In the genomic region with DNA sequence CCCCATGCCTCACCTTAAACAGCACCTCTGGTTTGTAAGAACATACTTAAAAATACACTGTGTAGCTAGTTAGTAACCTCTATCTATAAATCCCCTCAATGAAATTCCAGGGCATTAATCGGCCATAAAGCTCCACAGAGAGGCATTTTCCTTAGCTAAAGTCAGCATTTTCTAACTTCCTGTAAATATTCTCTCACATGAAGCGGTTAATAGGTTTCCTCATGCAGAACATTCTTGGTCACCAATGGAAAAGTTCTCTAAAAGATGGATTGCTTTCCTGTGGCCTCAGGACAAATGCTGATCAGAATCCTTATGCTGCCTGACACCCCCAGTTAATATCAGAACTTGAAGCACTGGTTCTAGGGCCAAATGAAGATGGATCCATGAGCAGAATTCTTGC, we compare ENCODE assay signal across 16 cellular contexts.
DNase-seq lines count a peak whose midpoint lies in the region; FAIRE-seq and TF ChIP-seq lines count a peak whose summit lies in the region.
"Had no signal": no experiment of that assay in that cellular context is flagged by ENCODE, and none has a peak within 500 bp of the region (broad histone marks: within the 10 kb centered on the region; RNA-seq: fewer than 3 reads in every experiment).

No MANE protein-coding gene starts in this region.

- H3K27ac ChIP-seq in kidney (ENCODE audit: low read depth in 2 of 2, low read length in 2 of 2) (peak overlapping the region; percentile 5 to 66), colonic mucosa (no peak overlapping the region)
- H3K27ac ChIP-seq: BLaER1 treated with 17β-estradiol and CSF1 and Interleukin-3, amounts not matched to agents 10 nM and 100 nM; HL-60 had no signal

- no peak overlapping the region for H3K4me3 ChIP-seq in kidney (ENCODE audit: low read length in 2 of 2)
- H3K4me3 ChIP-seq in retinal pigment epithelial cell (ENCODE audit: low read length) = no peak overlapping the region
- no peak overlapping the region for H3K4me3 ChIP-seq in colonic mucosa
- no peak overlapping the region for H3K4me3 ChIP-seq in foreskin fibroblast (ENCODE audit: low read depth in 1 of 2, low read length in 2 of 2)
- H3K4me3 ChIP-seq: BLaER1 treated with 17β-estradiol and CSF1 and Interleukin-3, amounts not matched to agents 10 nM and 100 nM had no signal

- intact Hi-C loops in kidney (cut with DNase I) = no loop called here
- intact Hi-C loops in colonic mucosa (cut with DNase I) = no loop called here

- DNase-seq in astrocyte of the hippocampus (ENCODE audit: low read depth, low spot score) (peak; percentile 63), kidney (no peak), left kidney (ENCODE audit: low read depth, low spot score) (peak; percentile 54), retinal pigment epithelial cell (ENCODE audit: low read depth) (peak; percentile 34), colonic mucosa (no peak), foreskin fibroblast (no peak), NCI-H1694 (lab: John Stamatoyannopoulos, UW) (no peak)
- no peak for DNase-seq in activated naive CD4-positive, alpha-beta T cell (lab: John Stamatoyannopoulos, UW)
- DNase-seq: Calu3; CD8-positive, alpha-beta T cell; DMS79 treated with DMSO at 0.1 percent for 48 hours; GF-D8; H9 had no signal

- H3K9ac ChIP-seq in kidney (ENCODE audit: low read length in 2 of 2) (no peak overlapping the region), colonic mucosa (ENCODE audit: low read depth in 2 of 2, low read length in 2 of 2) (no peak overlapping the region)
- H3K9ac ChIP-seq: BLaER1 treated with 17β-estradiol and CSF1 and Interleukin-3, amounts not matched to agents 10 nM and 100 nM had no signal

- H3K4me1 ChIP-seq in kidney (ENCODE audit: control insufficient read depth in 1 of 2, insufficient read depth in 1 of 2, low read depth in 1 of 2, low read length in 2 of 2) (peaks cover 0 to 9% of the 10 kb centered on the region in 2 donors), colonic mucosa (no peaks in the 10 kb centered on the region)
- H3K4me1 ChIP-seq: BLaER1 treated with 17β-estradiol and CSF1 and Interleukin-3, amounts not matched to agents 10 nM and 100 nM had no signal

- H3K9me3 ChIP-seq in kidney (ENCODE audit: control insufficient read depth in 1 of 2, low read length in 2 of 2) (no peaks in the 10 kb centered on the region), colonic mucosa (no peaks in the 10 kb centered on the region)
- H3K9me3 ChIP-seq: BLaER1 treated with 17β-estradiol and CSF1 and Interleukin-3, amounts not matched to agents 10 nM and 100 nM had no signal

- TF ChIP-seq CTCF in kidney (IDR thresholded peaks at IDR 0.05; ENCODE audit: borderline replicate concordance, extremely low read depth, insufficient read depth) (no peak), retinal pigment epithelial cell (conservative IDR thresholded peaks at IDR 0.05; ENCODE audit: low read depth, low read length) (no peak), colonic mucosa (IDR thresholded peaks at IDR 0.05) (no peak), foreskin fibroblast (IDR thresholded peaks at IDR 0.05; ENCODE audit: low read depth, low read length) (no peak)

- FAIRE-seq in kidney (lab: Jason Lieb, UNC) = no peak
- FAIRE-seq: H1 had no signal

- H3K36me3 ChIP-seq in kidney (ENCODE audit: control insufficient read depth in 1 of 2, insufficient read depth in 2 of 2, low read length in 2 of 2) = no peaks in the 10 kb centered on the region
- no peaks in the 10 kb centered on the region for H3K36me3 ChIP-seq in colonic mucosa
- H3K36me3 ChIP-seq: BLaER1 treated with 17β-estradiol and CSF1 and Interleukin-3, amounts not matched to agents 10 nM and 100 nM had no signal

- no peaks in the 10 kb centered on the region for H3K27me3 ChIP-seq in colonic mucosa
- H3K27me3 ChIP-seq: BLaER1 treated with 17β-estradiol and CSF1 and Interleukin-3, amounts not matched to agents 10 nM and 100 nM had no signal

Comparison
In these comparisons a context has a peak if more than half of its experiments do, and no peak if none do; other contexts are left out.
1. DNase-seq: peak in astrocyte of the hippocampus (single experiment), left kidney (single experiment) and retinal pigment epithelial cell (single experiment); none in kidney (single experiment), colonic mucosa (single experiment), foreskin fibroblast (0 of 2), NCI-H1694 (single experiment) and activated naive CD4-positive, alpha-beta T cell (0 of 4).